Comparison of ENCODE assay signal across 16 cellular contexts in genomic region chr5:59583810-59584562, GRCh38.
DNase-seq lines count a peak whose midpoint lies in the region; ATAC-seq and TF ChIP-seq lines count a peak whose summit lies in the region.
"Had no signal": no experiment of that assay in that cellular context is flagged by ENCODE, and none has a peak within 500 bp of the region (broad histone marks: within the 10 kb centered on the region; RNA-seq: fewer than 3 reads in every experiment).

No MANE protein-coding gene starts in this region.

- H3K4ac ChIP-seq in trophoblast cell (ENCODE audit: low read depth, low read length): no peak overlapping the region

- H3K4me2 ChIP-seq in trophoblast cell (ENCODE audit: low read length): no peak overlapping the region

- H3K4me3 ChIP-seq in LNCaP clone FGC (ENCODE audit: low read depth, low read length): no peak overlapping the region
- no peak overlapping the region for H3K4me3 ChIP-seq in sigmoid colon
- H3K4me3 ChIP-seq in trophoblast cell (ENCODE audit: low read depth, low read length): no peak overlapping the region
- H3K4me3 ChIP-seq: heart right ventricle, K562, left ventricle myocardium inferior, prostate gland had no signal

- H3K79me1 ChIP-seq in trophoblast cell (ENCODE audit: low read length): no peaks in the 10 kb centered on the region

- peak; percentile 83 for DNase-seq in LNCaP clone FGC (ENCODE audit: low read depth)
- peak; percentile 76 for DNase-seq in NCI-H345 (lab: John Stamatoyannopoulos, UW)
- peak; percentile 63 for DNase-seq in sigmoid colon
- no peak for DNase-seq in trophoblast cell
- DNase-seq in dermis blood vessel endothelial cell: no peak
- DNase-seq: activated B cell treated with CpG ODN at 0.5 μM for 24 hours; CD4-positive, alpha-beta T cell; effector memory CD4-positive, alpha-beta T cell; heart right ventricle; left ventricle myocardium inferior; NK-92 treated with Interleukin-12 subunit alpha and Interleukin-12 subunit beta, amount 100 ng/mL, for 24 hours had no signal

- intact Hi-C loops in sigmoid colon (cut with DNase I): no loop called here

- no peak overlapping the region for H2AFZ ChIP-seq in trophoblast cell (ENCODE audit: insufficient read depth, low read length, poor library complexity)

- no peak overlapping the region for H4K91ac ChIP-seq in trophoblast cell (ENCODE audit: low read depth, low read length)

- no peak for TF ChIP-seq EP300 in sigmoid colon (IDR thresholded peaks at IDR 0.05)

- no peak overlapping the region for H2BK12ac ChIP-seq in trophoblast cell (ENCODE audit: low read length)

- no peak overlapping the region for H3K27ac ChIP-seq in sigmoid colon
- no peak overlapping the region for H3K27ac ChIP-seq in trophoblast cell (ENCODE audit: low read depth, low read length)
- H3K27ac ChIP-seq: heart right ventricle, left ventricle myocardium inferior, prostate gland had no signal

- peak; percentile 36 for ATAC-seq in esophagus mucosa
- no peak for ATAC-seq in HG03039 (IDR thresholded peaks at IDR 0.05; ENCODE audit: unreplicated experiment)
- ATAC-seq: heart right ventricle, K562, SK-N-SH treated with all-trans-retinoic acid at 6 μM for 48 hours had no signal

- TF ChIP-seq CTCF in LNCaP clone FGC (IDR thresholded peaks at IDR 0.05; ENCODE audit: control insufficient read depth, extremely low read depth, insufficient read depth) (no peak), sigmoid colon (IDR thresholded peaks at IDR 0.05) (no peak)

- no peaks in the 10 kb centered on the region for H3K9me3 ChIP-seq in sigmoid colon
- H3K9me3 ChIP-seq in trophoblast cell (ENCODE audit: insufficient read depth, low read depth, low read length): no peaks in the 10 kb centered on the region
- H3K9me3 ChIP-seq: heart right ventricle, left ventricle myocardium inferior, prostate gland had no signal

- no peak overlapping the region for H2AK5ac ChIP-seq in trophoblast cell (ENCODE audit: low read length)

- no peak for TF ChIP-seq POLR2A in sigmoid colon (IDR thresholded peaks at IDR 0.05)

- no peak overlapping the region for H2BK5ac ChIP-seq in trophoblast cell (ENCODE audit: low read depth, low read length, poor library complexity)

- no peaks in the 10 kb centered on the region for H3K36me3 ChIP-seq in sigmoid colon
- no peaks in the 10 kb centered on the region for H3K36me3 ChIP-seq in trophoblast cell (ENCODE audit: control insufficient read depth in 1 of 2, insufficient read depth in 2 of 2, low read length in 2 of 2)
- H3K36me3 ChIP-seq: heart right ventricle, left ventricle myocardium inferior, prostate gland had no signal

- H3K18ac ChIP-seq in trophoblast cell (ENCODE audit: low read length): no peak overlapping the region

- H4K8ac ChIP-seq in trophoblast cell (ENCODE audit: low read depth, low read length): no peak overlapping the region

- H3K14ac ChIP-seq in trophoblast cell (ENCODE audit: low read length): no peak overlapping the region

- no peak overlapping the region for H3K9ac ChIP-seq in trophoblast cell (ENCODE audit: low read length)

- H3K23ac ChIP-seq in trophoblast cell (ENCODE audit: low read length): no peak overlapping the region

- no peak overlapping the region for H4K12ac ChIP-seq in trophoblast cell (ENCODE audit: low read depth, low read length)

- no peaks in the 10 kb centered on the region for H3K79me2 ChIP-seq in trophoblast cell (ENCODE audit: control insufficient read depth, insufficient read depth, low read length, poor library complexity)

- H3K4me1 ChIP-seq in sigmoid colon (peaks cover 0 to 63% (median 47%) of the 10 kb centered on the region in 4 donors), trophoblast cell (ENCODE audit: control insufficient read depth in 1 of 2, insufficient read depth in 2 of 2, low read length in 2 of 2) (no peaks in the 10 kb centered on the region)

- WGBS in sigmoid colon, 2 donors: 20 to 57% methylated on average over 8 of the region's 8 CpGs
- WGBS in trophoblast cell (ENCODE audit: extremely low coverage, insufficient coverage, insufficient read length): no CpG with 5 or more reads among the region's 8 CpGs

- H2BK120ac ChIP-seq in trophoblast cell (ENCODE audit: insufficient read depth, low read length, poor library complexity): no peak overlapping the region

- H3K27me3 ChIP-seq in sigmoid colon: no peaks in the 10 kb centered on the region
- H3K27me3 ChIP-seq in trophoblast cell (ENCODE audit: insufficient read depth, low read length): no peaks in the 10 kb centered on the region
- H3K27me3 ChIP-seq: heart right ventricle had no signal

Comparison
In these comparisons a context has a peak if more than half of its experiments do, and no peak if none do; other contexts are left out.
1. DNase-seq: peak in LNCaP clone FGC (single experiment), NCI-H345 (single experiment) and sigmoid colon (single experiment); none in trophoblast cell (0 of 2) and dermis blood vessel endothelial cell (single experiment).